ENCODE assay signal across 22 cellular contexts in genomic region chr18:49638891-49639557, GRCh38.
DNase-seq lines count a peak whose midpoint lies in the region; ATAC-seq and TF ChIP-seq lines count a peak whose summit lies in the region.
"Had no signal": no experiment of that assay in that cellular context is flagged by ENCODE, and none has a peak within 500 bp of the region (broad histone marks: within the 10 kb centered on the region; RNA-seq: fewer than 3 reads in every experiment).

No MANE protein-coding gene starts in this region.

- peaks cover 9% of the 10 kb centered on the region for H3K27me3 Mint-ChIP-seq in activated CD4-positive, alpha-beta memory T cell treated with anti-CD3 and anti-CD28 coated beads for 36 hours

- H3K4me2 ChIP-seq in hepatocyte: no peak overlapping the region
- H3K4me2 ChIP-seq: A549, BLaER1 had no signal

- TF ChIP-seq POLR2A in transverse colon (IDR thresholded peaks at IDR 0.05): no peak

- H4K20me1 ChIP-seq in hepatocyte (ENCODE audit: insufficient read depth, poor library complexity, severe bottlenecking): no peaks in the 10 kb centered on the region
- H4K20me1 ChIP-seq: BLaER1 had no signal

- H3K79me2 ChIP-seq in hepatocyte: no peaks in the 10 kb centered on the region

- no peak overlapping the region for H3K27ac Mint-ChIP-seq in activated CD4-positive, alpha-beta memory T cell treated with anti-CD3 and anti-CD28 coated beads for 36 hours
- H3K27ac Mint-ChIP-seq: CD4-positive, alpha-beta memory T cell had no signal

- H3K36me3 ChIP-seq in hepatocyte (replicated peaks; ENCODE audit: insufficient read depth, low read depth) (no peaks in the 10 kb centered on the region), transverse colon (no peaks in the 10 kb centered on the region)
- H3K36me3 ChIP-seq: BLaER1, MG63 had no signal

- no peaks in the 10 kb centered on the region for H3K36me3 Mint-ChIP-seq in activated CD4-positive, alpha-beta memory T cell treated with anti-CD3 and anti-CD28 coated beads for 36 hours
- H3K36me3 Mint-ChIP-seq: CD4-positive, alpha-beta memory T cell had no signal

- DNase-seq in DMS53 treated with DMSO at 0.1 percent for 48 hours (lab: John Stamatoyannopoulos, UW; ENCODE audit: unreplicated experiment): peak; percentile 92
- peak; percentile 56 for DNase-seq in hepatocyte (ENCODE audit: low spot score)
- DNase-seq in mesenteric fat pad (ENCODE audit: low spot score): peak; percentile 39
- peak; percentile 19 for DNase-seq in sciatic nerve (ENCODE audit: low spot score)
- DNase-seq in transverse colon: no peak
- DNase-seq in activated CD4-positive, alpha-beta memory T cell treated with anti-CD3 and anti-CD28 coated beads for 36 hours: no peak
- DNase-seq: CD4-positive, alpha-beta memory T cell; DND-41; H7; Kasumi-1; MG63; NCI-H1092; NCI-H187; NCI-H2107; NCI-H510A treated with DMSO at 0.1 percent for 48 hours; NCI-H774; Right ventricle myocardium superior had no signal

- no peaks in the 10 kb centered on the region for H3K9me2 ChIP-seq in hepatocyte (replicated peaks; ENCODE audit: insufficient read depth)

- no peaks in the 10 kb centered on the region for H3K9me3 ChIP-seq in hepatocyte (ENCODE audit: low read depth)
- H3K9me3 ChIP-seq in transverse colon: no peaks in the 10 kb centered on the region
- H3K9me3 ChIP-seq: A549, BLaER1, MG63 had no signal

- ATAC-seq in sciatic nerve (no peak), GM21381 (IDR thresholded peaks at IDR 0.05; ENCODE audit: unreplicated experiment) (no peak), GM18868 (IDR thresholded peaks at IDR 0.05; ENCODE audit: unreplicated experiment) (no peak)
- ATAC-seq: A549 had no signal

- H3K27me3 ChIP-seq in hepatocyte (no peaks in the 10 kb centered on the region), transverse colon (no peaks in the 10 kb centered on the region)
- H3K27me3 ChIP-seq: BLaER1, MG63 had no signal

- peak overlapping the region; percentile 61 for H3K27ac ChIP-seq in hepatocyte
- H3K27ac ChIP-seq in transverse colon: no peak overlapping the region
- H3K27ac ChIP-seq: A549, BLaER1, SK-N-MC had no signal

- no peak overlapping the region for H3K4me3 Mint-ChIP-seq in activated CD4-positive, alpha-beta memory T cell treated with anti-CD3 and anti-CD28 coated beads for 36 hours
- H3K4me3 Mint-ChIP-seq: CD4-positive, alpha-beta memory T cell had no signal

- no peak overlapping the region for H2AFZ ChIP-seq in hepatocyte

- H3K4me1 Mint-ChIP-seq in activated CD4-positive, alpha-beta memory T cell treated with anti-CD3 and anti-CD28 coated beads for 36 hours (ENCODE audit: low read depth): no peaks in the 10 kb centered on the region
- H3K4me1 Mint-ChIP-seq: CD4-positive, alpha-beta memory T cell had no signal

- TF ChIP-seq CTCF in hepatocyte (IDR thresholded peaks at IDR 0.05; ENCODE audit: poor library complexity) (no peak), transverse colon (IDR thresholded peaks at IDR 0.05) (no peak)

- TF ChIP-seq EP300 in transverse colon (IDR thresholded peaks at IDR 0.05; ENCODE audit: low read depth): no peak

- H3K4me1 ChIP-seq in hepatocyte (ENCODE audit: insufficient read depth): peaks cover 10% of the 10 kb centered on the region
- H3K4me1 ChIP-seq in transverse colon: no peaks in the 10 kb centered on the region
- H3K4me1 ChIP-seq: A549, BLaER1 had no signal

- in situ Hi-C loops in transverse colon (cut with MboI; ENCODE audit: low pct_ligation_motif_present in 1 of 4, low pct_unique_long_range_greater_than_20kb in 1 of 4, low sequenced_read_pairs in 3 of 4): no loop called here

- intact Hi-C loops in sciatic nerve (cut with DNase I): no loop called here
- intact Hi-C loops in transverse colon (cut with DNase I; ENCODE audit: low total_unique reads): no loop called here
- intact Hi-C loops in activated CD4-positive, alpha-beta memory T cell treated with anti-CD3 and anti-CD28 coated beads for 36 hours (cut with micrococcal nuclease): no loop called here

- H3K4me3 ChIP-seq in hepatocyte: no peak overlapping the region
- no peak overlapping the region for H3K4me3 ChIP-seq in transverse colon
- H3K4me3 ChIP-seq: A549, BLaER1, MG63, SK-N-MC had no signal

- POLR2A ChIA-PET in activated CD4-positive, alpha-beta memory T cell treated with anti-CD3 and anti-CD28 coated beads for 36 hours (lab: Charles Lee): no interaction called here

- CTCF ChIA-PET in activated CD4-positive, alpha-beta memory T cell treated with anti-CD3 and anti-CD28 coated beads for 36 hours (lab: Charles Lee): no interaction called here

- 80% methylated on average over 8 of the region's 8 CpGs for WGBS in hepatocyte (ENCODE audit: low lambda C conversion rate, missing lambda C conversion rate)
- WGBS in transverse colon (ENCODE audit: low coverage in 1 of 2), 2 donors: 80 to 90% methylated on average over 2 to 8 of the region's 8 CpGs

- H3K9me3 Mint-ChIP-seq in activated CD4-positive, alpha-beta memory T cell treated with anti-CD3 and anti-CD28 coated beads for 36 hours: no peaks in the 10 kb centered on the region

Comparison
In these comparisons a context has a peak if more than half of its experiments do, and no peak if none do; other contexts are left out.
1. DNase-seq: peak in DMS53 treated with DMSO at 0.1 percent for 48 hours (single experiment), hepatocyte (single experiment), mesenteric fat pad (single experiment) and sciatic nerve (single experiment); none in transverse colon (single experiment) and activated CD4-positive, alpha-beta memory T cell treated with anti-CD3 and anti-CD28 coated beads for 36 hours (single experiment).